28 cellular contexts compared by ENCODE assay signal in genomic region chr3:43736558-43736995, GRCh38. TPM values are rescaled to one million over a fixed set of nuclear protein-coding genes. Genes with fewer than 3 reads are reported as not detected.
DNase-seq lines count a peak whose midpoint lies in the region; ATAC-seq, FAIRE-seq and TF ChIP-seq lines count a peak whose summit lies in the region.
"Had no signal": no experiment of that assay in that cellular context is flagged by ENCODE, and none has a peak within 500 bp of the region (broad histone marks: within the 10 kb centered on the region; RNA-seq: fewer than 3 reads in every experiment).

No MANE protein-coding gene starts in this region.

- DNase-seq in Calu3 = no peak
- DNase-seq in NCI-H226 = peak; percentile 77
- DNase-seq in right lobe of liver = no peak
- DNase-seq: ACHN; activated CD4-positive, alpha-beta T cell treated with anti-CD3 and anti-CD28 coated beads for 48 hours; activated CD8-positive, alpha-beta memory T cell treated with anti-CD3 and anti-CD28 coated beads, Interleukin-2, amount 10 ng/mL, durations not matched to agents 7 days and 5 days; C1 segment of cervical spinal cord; foreskin keratinocyte; hippocampal formation; lower lobe of right lung; NCI-H1436; NCI-H2171; NCI-H774; nucleus accumbens; T-helper 17 cell had no signal

- TF ChIP-seq CTCF in Calu3 (IDR thresholded peaks at IDR 0.05; ENCODE audit: unreplicated experiment) = no peak
- no peak for TF ChIP-seq CTCF in right lobe of liver (IDR thresholded peaks at IDR 0.05)

- peaks cover 0 to 29% (median 4%) of the 10 kb centered on the region in 4 donors for H3K4me1 ChIP-seq in right lobe of liver
- H3K4me1 ChIP-seq: foreskin keratinocyte had no signal

- 62% methylated on average over 4 of the region's 4 CpGs for WGBS in right lobe of liver (ENCODE audit: insufficient coverage, low coverage, low lambda C conversion rate, missing lambda C conversion rate)

- no peaks in the 10 kb centered on the region for H3K4me1 Mint-ChIP-seq in Calu3 (ENCODE audit: low read depth, unreplicated experiment)
- H3K4me1 Mint-ChIP-seq: activated CD8-positive, alpha-beta memory T cell treated with anti-CD3 and anti-CD28 coated beads, Interleukin-2, amount 10 ng/mL, durations not matched to agents 7 days and 5 days; T-helper 17 cell had no signal

- CTCF ChIA-PET in Calu3 (lab: Charles Lee) = no interaction called here

- H3K36me3 ChIP-seq in right lobe of liver = no peaks in the 10 kb centered on the region
- H3K36me3 ChIP-seq: SJSA1 had no signal

- intact Hi-C loops in Calu3 (cut with micrococcal nuclease; ENCODE audit: unreplicated experiment) = no loop called here
- intact Hi-C loops in right lobe of liver (cut with DNase I) = no loop called here

- no peaks in the 10 kb centered on the region for H3K27me3 Mint-ChIP-seq in Calu3 (ENCODE audit: unreplicated experiment)
- H3K27me3 Mint-ChIP-seq: T-helper 17 cell had no signal

- no peak overlapping the region for H3K4me3 ChIP-seq in right lobe of liver
- H3K4me3 ChIP-seq: coronary artery, lower lobe of right lung, SJSA1 had no signal

- H3K9me3 ChIP-seq in right lobe of liver = no peaks in the 10 kb centered on the region
- H3K9me3 ChIP-seq: lower lobe of right lung, SJSA1 had no signal

- ATAC-seq in right lobe of liver (no peak), HG03095 (IDR thresholded peaks at IDR 0.05; ENCODE audit: unreplicated experiment) (no peak), GM18909 (IDR thresholded peaks at IDR 0.05; ENCODE audit: poor library complexity, unreplicated experiment) (no peak), HG03025 (IDR thresholded peaks at IDR 0.05; ENCODE audit: low FRiP score, unreplicated experiment) (no peak), HG03039 (IDR thresholded peaks at IDR 0.05; ENCODE audit: unreplicated experiment) (no peak)
- ATAC-seq: activated CD8-positive, alpha-beta memory T cell treated with anti-CD3 and anti-CD28 coated beads, Interleukin-2, amount 10 ng/mL, durations not matched to agents 7 days and 5 days; activated naive CD4-positive, alpha-beta T cell treated with anti-CD3 and anti-CD28 coated beads, Interleukin-2, amount 50 U/mL, for 72 hours; foreskin keratinocyte; T-helper 17 cell had no signal

- peak overlapping the region; percentile 47 for H3K27ac Mint-ChIP-seq in Calu3 (ENCODE audit: unreplicated experiment)
- H3K27ac Mint-ChIP-seq: activated CD8-positive, alpha-beta memory T cell treated with anti-CD3 and anti-CD28 coated beads, Interleukin-2, amount 10 ng/mL, durations not matched to agents 7 days and 5 days; activated T-helper 1 cell treated with anti-CD3 and anti-CD28 coated beads, Interleukin-12 subunit alpha, Interleukin-12 subunit beta, Interleukin-2, Interleukin-4 antibody, amounts not matched to agents 30 ng/mL and 10 ng/mL and 1 ng/mL, durations not matched to agents 14 hours and 24 hours and 36 hours had no signal

- TF ChIP-seq POLR2A in right lobe of liver (IDR thresholded peaks at IDR 0.05) = no peak

- H3K27ac ChIP-seq in right lobe of liver = peak overlapping the region in 2 of 3 donors; percentile 68 to 74
- H3K27ac ChIP-seq: foreskin keratinocyte, lower lobe of right lung, SJSA1 had no signal

- FAIRE-seq in colon (lab: Jason Lieb, UNC) = peak; percentile 45
- FAIRE-seq: endometrium, GM12892, GM19239, H1 had no signal

- H3K4me3 Mint-ChIP-seq in Calu3 (ENCODE audit: low read depth, unreplicated experiment) = no peak overlapping the region
- H3K4me3 Mint-ChIP-seq: activated CD8-positive, alpha-beta memory T cell treated with anti-CD3 and anti-CD28 coated beads, Interleukin-2, amount 10 ng/mL, durations not matched to agents 7 days and 5 days; activated T-helper 1 cell treated with anti-CD3 and anti-CD28 coated beads, Interleukin-12 subunit alpha, Interleukin-12 subunit beta, Interleukin-2, Interleukin-4 antibody, amounts not matched to agents 30 ng/mL and 10 ng/mL and 1 ng/mL, durations not matched to agents 14 hours and 24 hours and 36 hours; T-helper 17 cell had no signal

- no peaks in the 10 kb centered on the region for H3K36me3 Mint-ChIP-seq in Calu3 (ENCODE audit: insufficient read depth, unreplicated experiment)
- H3K36me3 Mint-ChIP-seq: activated CD8-positive, alpha-beta memory T cell treated with anti-CD3 and anti-CD28 coated beads, Interleukin-2, amount 10 ng/mL, durations not matched to agents 7 days and 5 days; activated naive CD4-positive, alpha-beta T cell treated with anti-CD3 and anti-CD28 coated beads, Interleukin-2, amount 50 U/mL, for 72 hours had no signal

- no peaks in the 10 kb centered on the region for H3K9me3 Mint-ChIP-seq in Calu3 (ENCODE audit: low read depth, unreplicated experiment)
- H3K9me3 Mint-ChIP-seq: activated naive CD4-positive, alpha-beta T cell treated with anti-CD3 and anti-CD28 coated beads, Interleukin-2, amount 50 U/mL, for 72 hours; activated T-helper 1 cell treated with anti-CD3 and anti-CD28 coated beads, Interleukin-12 subunit alpha, Interleukin-12 subunit beta, Interleukin-2, Interleukin-4 antibody, amounts not matched to agents 30 ng/mL and 10 ng/mL and 1 ng/mL, durations not matched to agents 14 hours and 24 hours and 36 hours had no signal

- H3K27me3 ChIP-seq in right lobe of liver = no peaks in the 10 kb centered on the region
- H3K27me3 ChIP-seq: foreskin keratinocyte, SJSA1 had no signal

- BruUV-seq in Calu3 (replicated peaks; lab: Mats Ljungman, UMichigan) = no TSS peak

RNA-seq across cellular contexts. Expression of gene ABHD5, which starts 45.8 kb away (rescaled TPM):
- total RNA-seq in Calu3 (2022) (17.2 and 20.3 TPM in 2 replicates), right lobe of liver (10 to 100 TPM; 10.8 to 23.0 (median 14.6) TPM)
